25 cellular contexts compared by ENCODE assay signal in the genomic region with DNA sequence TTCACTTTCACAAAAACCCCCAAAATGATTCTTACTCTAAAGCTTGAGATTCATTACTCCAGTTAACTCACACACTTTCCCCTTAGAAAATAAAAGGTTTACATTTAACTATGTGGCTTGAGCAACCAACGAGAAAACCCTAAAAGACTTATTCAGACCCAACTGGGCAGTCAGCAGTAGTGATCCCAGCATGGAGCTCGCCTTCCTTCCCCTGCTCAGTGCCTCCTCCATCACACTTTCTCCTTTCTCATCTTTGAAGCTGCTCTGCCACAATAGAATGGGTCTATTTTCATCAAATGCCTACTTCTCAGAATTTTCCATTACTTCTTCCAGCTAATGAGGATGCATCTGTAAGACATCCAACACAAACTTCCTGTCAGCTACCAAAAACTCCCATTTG. TPM values are rescaled to one million over a fixed set of nuclear protein-coding genes. Genes with fewer than 3 reads are reported as not detected.
"Had no signal": no experiment of that assay in that cellular context is flagged by ENCODE, and none has a peak within 500 bp of the region (broad histone marks: within the 10 kb centered on the region; RNA-seq: fewer than 3 reads in every experiment).

No MANE protein-coding gene starts in this region.

- H3K4me3 ChIP-seq: heart left ventricle, left ventricle myocardium inferior, prostate gland, spleen, thyroid gland, upper lobe of right lung had no signal

- H3K36me3 Mint-ChIP-seq: activated naive CD4-positive, alpha-beta T cell treated with anti-CD3 and anti-CD28 coated beads, Interleukin-2, amount 50 U/mL, for 72 hours; immature natural killer cell; naive thymus-derived CD8-positive, alpha-beta T cell had no signal

- H3K27me3 Mint-ChIP-seq: stimulated activated naive CD8-positive, alpha-beta T cell treated with anti-CD3 and anti-CD28 coated beads, Interleukin-15, Interleukin-2, amounts not matched to agents 100 ng/mL and 50 ng/mL, for 24 hours; T-helper 17 cell had no signal

- H3K9me3 ChIP-seq: esophagus muscularis mucosa, heart left ventricle, left ventricle myocardium inferior, prostate gland, spleen, thyroid gland, upper lobe of right lung had no signal

- H3K4me1 ChIP-seq: esophagus muscularis mucosa, heart left ventricle, left ventricle myocardium inferior, prostate gland, spleen, thyroid gland, upper lobe of right lung had no signal

- FAIRE-seq: endothelial cell of umbilical vein had no signal

- DNase-seq: activated CD4-positive, alpha-beta T cell treated with anti-CD3 and anti-CD28 coated beads, Interleukin-2, amount 50 U/mL, for 1 hour; activated CD4-positive, CD25-positive, alpha-beta regulatory T cell treated with anti-CD3 and anti-CD28 coated beads, Interleukin-2, amount 50 U/mL, for 72 hours; activated T-cell treated with anti-CD3 and anti-CD28 coated beads, Interleukin-2, amount 50 U/mL, for 24 hours; aorta; central memory CD4-positive, alpha-beta T cell; dermis blood vessel endothelial cell; effector memory CD4-positive, alpha-beta T cell; heart left ventricle; immature natural killer cell; left ventricle myocardium inferior; naive thymus-derived CD8-positive, alpha-beta T cell; spleen; substantia nigra; SW 1271; T-helper 17 cell; thyroid gland; upper lobe of right lung had no signal

- H3K27me3 ChIP-seq: heart left ventricle, spleen, thyroid gland had no signal

- H3K27ac ChIP-seq: esophagus muscularis mucosa, heart left ventricle, left ventricle myocardium inferior, prostate gland, spleen, thyroid gland, upper lobe of right lung had no signal

- H3K4me1 Mint-ChIP-seq: activated T-helper 17 cell treated with anti-CD3 and anti-CD28 coated beads, Interleukin-2, amount 50 U/mL, for 72 hours; immature natural killer cell had no signal

- H3K9me3 Mint-ChIP-seq: activated naive CD4-positive, alpha-beta T cell treated with anti-CD3 and anti-CD28 coated beads, Interleukin-2, amount 50 U/mL, for 72 hours; activated T-cell treated with anti-CD3 and anti-CD28 coated beads, Interleukin-2, amount 50 U/mL, for 24 hours; activated T-helper 17 cell treated with anti-CD3 and anti-CD28 coated beads, Interleukin-2, amount 50 U/mL, for 72 hours; immature natural killer cell; naive thymus-derived CD8-positive, alpha-beta T cell; stimulated activated naive CD8-positive, alpha-beta T cell treated with anti-CD3 and anti-CD28 coated beads, Interleukin-15, Interleukin-2, amounts not matched to agents 100 ng/mL and 50 ng/mL, for 24 hours had no signal

- ATAC-seq: activated naive CD4-positive, alpha-beta T cell treated with anti-CD3 and anti-CD28 coated beads, Interleukin-2, amount 50 U/mL, for 72 hours; activated T-helper 17 cell treated with anti-CD3 and anti-CD28 coated beads, Interleukin-2, amount 50 U/mL, for 72 hours; heart left ventricle; naive thymus-derived CD8-positive, alpha-beta T cell; T-helper 17 cell; upper lobe of right lung had no signal

- H3K27ac Mint-ChIP-seq: activated naive CD4-positive, alpha-beta T cell treated with anti-CD3 and anti-CD28 coated beads, Interleukin-2, amount 50 U/mL, for 72 hours; activated T-cell treated with anti-CD3 and anti-CD28 coated beads, Interleukin-2, amount 50 U/mL, for 24 hours; activated T-helper 17 cell treated with anti-CD3 and anti-CD28 coated beads, Interleukin-2, amount 50 U/mL, for 72 hours; immature natural killer cell; naive thymus-derived CD8-positive, alpha-beta T cell; stimulated activated naive CD8-positive, alpha-beta T cell treated with anti-CD3 and anti-CD28 coated beads, Interleukin-15, Interleukin-2, amounts not matched to agents 100 ng/mL and 50 ng/mL, for 24 hours; T-helper 17 cell had no signal

- H3K36me3 ChIP-seq: esophagus muscularis mucosa, heart left ventricle, left ventricle myocardium inferior, prostate gland, spleen, thyroid gland, upper lobe of right lung had no signal

- H3K4me3 Mint-ChIP-seq: activated T-cell treated with anti-CD3 and anti-CD28 coated beads, Interleukin-2, amount 50 U/mL, for 24 hours; activated T-helper 17 cell treated with anti-CD3 and anti-CD28 coated beads, Interleukin-2, amount 50 U/mL, for 72 hours; immature natural killer cell; naive thymus-derived CD8-positive, alpha-beta T cell; stimulated activated naive CD8-positive, alpha-beta T cell treated with anti-CD3 and anti-CD28 coated beads, Interleukin-15, Interleukin-2, amounts not matched to agents 100 ng/mL and 50 ng/mL, for 24 hours; T-helper 17 cell had no signal

RNA-seq across cellular contexts. Expression of a gene that starts 29.1 kb away (rescaled TPM):
- total RNA-seq: activated naive CD4-positive, alpha-beta T cell treated with anti-CD3 and anti-CD28 coated beads, Interleukin-2, amount 50 U/mL, for 72 hours; activated T-helper 17 cell treated with anti-CD3 and anti-CD28 coated beads, Interleukin-2, amount 50 U/mL, for 72 hours; endothelial cell of umbilical vein; lung microvascular endothelial cell; naive thymus-derived CD8-positive, alpha-beta T cell; osteocyte; T-helper 17 cell had no signal
- polyA plus RNA-seq: endothelial cell of umbilical vein had no signal
